22 cellular contexts compared by ENCODE assay signal in genomic region chr13:112793545-112794445, GRCh38.
"Had no signal": no experiment of that assay in that cellular context is flagged by ENCODE, and none has a peak within 500 bp of the region (broad histone marks: within the 10 kb centered on the region; RNA-seq: fewer than 3 reads in every experiment).

No MANE protein-coding gene starts in this region.

- H3K4me3 ChIP-seq: adrenal gland, esophagus squamous epithelium, hepatocyte, sigmoid colon, uterus had no signal

- H3K36me3 ChIP-seq: adrenal gland, uterus had no signal

- H3K27ac Mint-ChIP-seq: activated CD8-positive, alpha-beta T cell treated with anti-CD3 and anti-CD28 coated beads, Interleukin-2, amount 10 ng/mL, durations not matched to agents 7 days and 5 days; activated naive CD4-positive, alpha-beta T cell treated with anti-CD3 and anti-CD28 coated beads, Interleukin-2, amount 50 U/mL, for 72 hours; activated T-cell treated with anti-CD3 and anti-CD28 coated beads, Interleukin-2, amount 50 U/mL, for 72 hours; effector memory CD8-positive, alpha-beta T cell; naive thymus-derived CD8-positive, alpha-beta T cell; stimulated activated memory B cell treated with anti-CD40 and anti-IgM and Interleukin-4, amounts not matched to agents 10 μg/mL and 1 μg/mL and 100 μg/mL, for 72 hours had no signal

- H3K4me1 ChIP-seq: adrenal gland, esophagus squamous epithelium, parathyroid adenoma, sigmoid colon, uterus had no signal

- H3K27ac ChIP-seq: adrenal gland, esophagus squamous epithelium, hepatocyte, neutrophil, parathyroid adenoma, sigmoid colon, uterus had no signal

- H3K9me3 ChIP-seq: adrenal gland, esophagus squamous epithelium, neutrophil, sigmoid colon, uterus had no signal

- DNase-seq: activated CD4-positive, alpha-beta T cell treated with anti-CD3 and anti-CD28 coated beads for 48 hours; activated CD4-positive, CD25-positive, alpha-beta regulatory T cell; activated CD8-positive, alpha-beta memory T cell treated with anti-CD3 and anti-CD28 coated beads, Interleukin-2, amount 50 U/mL, for 4 hours; activated CD8-positive, alpha-beta T cell treated with anti-CD3 and anti-CD28 coated beads, Interleukin-2, amount 10 ng/mL, durations not matched to agents 7 days and 5 days; activated gamma-delta T cell treated with Interleukin-2 at 50 U/mL for 16 hours; activated T-cell treated with anti-CD3 and anti-CD28 coated beads, Interleukin-2, amount 50 U/mL, for 72 hours; dermis blood vessel endothelial cell; effector memory CD8-positive, alpha-beta T cell; esophagus squamous epithelium; mesenchymal stem cell; naive thymus-derived CD8-positive, alpha-beta T cell; sigmoid colon; stimulated activated CD4-positive, alpha-beta T cell treated with anti-CD3 and anti-CD28 coated beads, Interleukin-4, amount 100 ng/mL, for 24 hours; T-helper 1 cell; T-helper 9 cell had no signal

- H3K27me3 ChIP-seq: adrenal gland, esophagus squamous epithelium, hepatocyte, neutrophil, sigmoid colon, uterus had no signal

- H3K27me3 Mint-ChIP-seq: effector memory CD8-positive, alpha-beta T cell; naive thymus-derived CD8-positive, alpha-beta T cell; stimulated activated memory B cell treated with anti-CD40 and anti-IgM and Interleukin-4, amounts not matched to agents 10 μg/mL and 1 μg/mL and 100 μg/mL, for 72 hours had no signal

- H3K4me1 Mint-ChIP-seq: stimulated activated memory B cell treated with anti-CD40 and anti-IgM and Interleukin-4, amounts not matched to agents 10 μg/mL and 1 μg/mL and 100 μg/mL, for 72 hours had no signal

- ATAC-seq: activated CD8-positive, alpha-beta T cell treated with anti-CD3 and anti-CD28 coated beads, Interleukin-2, amount 10 ng/mL, durations not matched to agents 7 days and 5 days; activated naive CD4-positive, alpha-beta T cell treated with anti-CD3 and anti-CD28 coated beads, Interleukin-2, amount 50 U/mL, for 72 hours; activated T-cell treated with anti-CD3 and anti-CD28 coated beads, Interleukin-2, amount 50 U/mL, for 72 hours; effector memory CD8-positive, alpha-beta T cell; naive thymus-derived CD8-positive, alpha-beta T cell; stimulated activated memory B cell treated with anti-CD40 and anti-IgM and Interleukin-4, amounts not matched to agents 10 μg/mL and 1 μg/mL and 100 μg/mL, for 72 hours had no signal

- H3K4me3 Mint-ChIP-seq: activated CD8-positive, alpha-beta T cell treated with anti-CD3 and anti-CD28 coated beads, Interleukin-2, amount 10 ng/mL, durations not matched to agents 7 days and 5 days; activated T-cell treated with anti-CD3 and anti-CD28 coated beads, Interleukin-2, amount 50 U/mL, for 72 hours; effector memory CD8-positive, alpha-beta T cell; naive thymus-derived CD8-positive, alpha-beta T cell; stimulated activated memory B cell treated with anti-CD40 and anti-IgM and Interleukin-4, amounts not matched to agents 10 μg/mL and 1 μg/mL and 100 μg/mL, for 72 hours had no signal
